8 cellular contexts compared by ENCODE assay signal in the genomic region with DNA sequence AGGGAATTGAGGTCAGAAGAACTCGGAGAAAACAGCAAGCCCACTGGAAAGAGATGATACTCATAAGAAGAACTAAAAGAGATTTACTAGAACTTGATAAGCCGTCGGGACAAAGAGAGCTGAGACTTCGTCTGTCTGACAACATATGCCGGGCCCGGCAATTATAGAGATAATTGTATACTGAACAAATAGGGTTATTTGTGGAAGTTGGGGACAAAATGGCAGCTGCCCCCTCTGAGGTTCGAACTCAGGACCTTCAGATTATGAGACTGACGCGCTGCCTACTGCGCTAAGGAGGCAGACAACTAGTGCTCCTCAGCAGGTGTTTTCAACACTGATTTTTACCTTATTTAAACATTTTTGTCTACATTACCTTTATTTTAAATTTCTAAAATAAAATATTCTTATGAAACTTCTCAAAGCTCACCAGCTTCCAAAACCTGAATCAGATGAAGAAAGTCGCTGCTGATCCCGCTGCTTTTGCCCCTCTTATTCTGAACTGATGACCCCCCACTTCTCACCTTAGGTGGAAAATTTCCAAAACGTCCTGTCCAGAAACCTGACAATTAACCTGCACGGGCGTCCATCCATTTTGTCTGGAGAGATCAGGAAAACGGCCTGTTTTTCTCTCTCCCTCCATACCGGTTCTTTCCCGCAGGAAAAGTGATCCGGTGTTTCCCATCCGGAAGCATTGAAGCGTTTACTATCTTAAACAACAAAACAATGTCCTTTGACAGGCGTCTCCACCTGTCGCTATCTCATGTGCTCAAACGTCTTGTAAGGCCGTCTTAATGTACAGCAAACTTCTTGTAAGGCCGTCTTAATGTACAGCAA. TPM values are rescaled to one million over a fixed set of nuclear protein-coding genes. Genes with fewer than 3 reads are reported as not detected.
DNase-seq lines count a peak whose midpoint lies in the region; ATAC-seq and TF ChIP-seq lines count a peak whose summit lies in the region.

No MANE protein-coding gene starts in this region.

- DNase-seq in CD14-positive monocyte (ENCODE audit: low spot score) = no peak
- DNase-seq in NCI-H1694 (lab: John Stamatoyannopoulos, UW) = peak; percentile 60
- peak; percentile 14 for DNase-seq in UCSD-AML1 (lab: John Stamatoyannopoulos, UW; ENCODE audit: unreplicated experiment)
- peak; percentile 59 for DNase-seq in mammary epithelial cell
- no peak for DNase-seq in kidney epithelial cell (ENCODE audit: low read depth)
- DNase-seq in stimulated activated CD4-positive, alpha-beta T cell treated with anti-CD3 and anti-CD28 coated beads, Interleukin-2, amount 100 ng/mL, for 48 hours = peak; percentile 66 to 68

- ATAC-seq in GM21619 (IDR thresholded peaks at IDR 0.05; ENCODE audit: unreplicated experiment) = peak; percentile 69
- ATAC-seq in HG03571 (IDR thresholded peaks at IDR 0.05; ENCODE audit: unreplicated experiment) = no peak

- in situ Hi-C loops in mammary epithelial cell (cut with MboI; ENCODE audit: low sequenced_read_pairs in 2 of 2) = no loop called here

- peak overlapping the region; percentile 84 for H3K4me2 ChIP-seq in mammary epithelial cell (ENCODE audit: insufficient read depth, low read depth, low read length)

- TF ChIP-seq CTCF in CD14-positive monocyte (IDR thresholded peaks at IDR 0.05) (no peak), mammary epithelial cell (conservative IDR thresholded peaks at IDR 0.05 in 1 of 2, IDR thresholded peaks at IDR 0.05 in 1 of 2; ENCODE audit: extremely low read depth in 1 of 2, insufficient read depth in 1 of 2, low read depth in 1 of 2, low read length in 2 of 2) (no peak), kidney epithelial cell (IDR thresholded peaks at IDR 0.05; ENCODE audit: insufficient read depth, low read length, poor library complexity, severe bottlenecking) (no peak)

- peak overlapping the region; percentile 1 to 84 for H3K4me3 Mint-ChIP-seq in CD14-positive monocyte

- H3K36me3 ChIP-seq in mammary epithelial cell (ENCODE audit: insufficient read depth, low read length) = no peaks in the 10 kb centered on the region
- no peaks in the 10 kb centered on the region for H3K36me3 ChIP-seq in kidney epithelial cell (ENCODE audit: control insufficient read depth, insufficient read depth, low read length)

- no peaks in the 10 kb centered on the region for H3K9me3 ChIP-seq in mammary epithelial cell (replicated peaks; ENCODE audit: insufficient read depth, low read length)

- H3K4me1 Mint-ChIP-seq in CD14-positive monocyte = peaks cover 11% of the 10 kb centered on the region

- peak overlapping the region; percentile 98 for H2AFZ ChIP-seq in mammary epithelial cell (ENCODE audit: low read depth, low read length)

- H3K27me3 ChIP-seq in mammary epithelial cell (ENCODE audit: insufficient read depth, low read length) (no peaks in the 10 kb centered on the region), kidney epithelial cell (ENCODE audit: control insufficient read depth, insufficient read depth, low read length) (no peaks in the 10 kb centered on the region)

- H3K79me2 ChIP-seq in mammary epithelial cell (ENCODE audit: insufficient read depth, low read length) = no peaks in the 10 kb centered on the region

- dilution Hi-C loops in mammary epithelial cell (cut with HindIII; ENCODE audit: low sequenced_read_pairs) = no loop called here

- 6% methylated on average over 26 of the region's 26 CpGs for WGBS in mammary epithelial cell (ENCODE audit: low coverage, missing lambda C conversion rate)

- H3K4me1 ChIP-seq in mammary epithelial cell (ENCODE audit: insufficient read depth, low read length) = peaks cover 2% of the 10 kb centered on the region

- H3K9ac ChIP-seq in mammary epithelial cell (ENCODE audit: insufficient read depth, low read length) = no peak overlapping the region

- intact Hi-C loops in CD14-positive monocyte (cut with micrococcal nuclease) = no loop called here
- intact Hi-C loops in mammary epithelial cell (cut with micrococcal nuclease) = loop anchor here (1.0 kb wide), 2 partner anchors 12 to 28 kb away; no protein-coding TSS in a partner anchor

- BruUV-seq in mammary epithelial cell (replicated peaks; lab: Mats Ljungman, UMichigan) = no TSS peak

- no peaks in the 10 kb centered on the region for H4K20me1 ChIP-seq in mammary epithelial cell (ENCODE audit: insufficient read depth, low read length)

- CTCF ChIA-PET in mammary epithelial cell (lab: Charles Lee; ENCODE audit: low non-redundant PET) = no interaction called here

- H3K27ac Mint-ChIP-seq in CD14-positive monocyte = peak overlapping the region in 2 of 7 donors; percentile 44 to 50

- H3K27me3 Mint-ChIP-seq in CD14-positive monocyte (ENCODE audit: low read depth in 3 of 3) = peaks cover 33 to 44% (median 39%) of the 10 kb centered on the region in 3 donors

- H3K36me3 Mint-ChIP-seq in CD14-positive monocyte = peaks cover 0 to 6% of the 10 kb centered on the region in 2 donors

- H3K27ac ChIP-seq in mammary epithelial cell (ENCODE audit: insufficient read depth, low read depth, low read length) = peak overlapping the region; percentile 2

- peak overlapping the region; percentile 51 to 68 (median 63) for H3K4me3 ChIP-seq in mammary epithelial cell (replicated peaks in 1 of 3; ENCODE audit: insufficient read depth in 1 of 3, low read depth in 2 of 3, low read length in 3 of 3)
- peak overlapping the region; percentile 49 for H3K4me3 ChIP-seq in kidney epithelial cell (ENCODE audit: low read depth, low read length)

- peaks cover 0 to 23% (median 17%) of the 10 kb centered on the region in 7 donors for H3K9me3 Mint-ChIP-seq in CD14-positive monocyte

RNA-seq across cellular contexts. Expression of gene TRIM27, which starts 29.5 kb away (rescaled TPM):
- 10 to 100 TPM; 42.2 to 44.0 TPM for polyA plus RNA-seq in CD14-positive monocyte
- total RNA-seq in mammary epithelial cell = 10 to 100 TPM; 45.3 to 49.2 TPM
- 46.7 TPM for polyA plus RNA-seq in mammary epithelial cell
- 69.3 TPM for polyA minus RNA-seq in mammary epithelial cell
- 101 and 119 TPM in 2 replicates for total RNA-seq in kidney epithelial cell

RNA-seq across cellular contexts. Expression of gene ZNF311, which starts 51.9 kb away (rescaled TPM):
- under 1 TPM in 1 of 2 donors, not detected in 1; 0.05 TPM for polyA plus RNA-seq in CD14-positive monocyte
- total RNA-seq in mammary epithelial cell = 1 to 10 TPM; 2.0 to 4.0 TPM
- 1.3 TPM for polyA plus RNA-seq in mammary epithelial cell
- not detected for polyA minus RNA-seq in mammary epithelial cell
- 2.6 and 2.7 TPM in 2 replicates for total RNA-seq in kidney epithelial cell

Comparison
In these comparisons a context has a peak if more than half of its experiments do, and no peak if none do; other contexts are left out.
1. DNase-seq: peak in NCI-H1694 (single experiment), UCSD-AML1 (single experiment), mammary epithelial cell (single experiment) and stimulated activated CD4-positive, alpha-beta T cell treated with anti-CD3 and anti-CD28 coated beads, Interleukin-2, amount 100 ng/mL, for 48 hours (2 of 2); none in CD14-positive monocyte (single experiment) and kidney epithelial cell (single experiment).